24 cellular contexts compared by ENCODE assay signal in genomic region chr16:66574081-66574480, GRCh38. TPM values are rescaled to one million over a fixed set of nuclear protein-coding genes. Genes with fewer than 3 reads are reported as not detected.
"Had no signal": no experiment of that assay in that cellular context is flagged by ENCODE, and none has a peak within 500 bp of the region (broad histone marks: within the 10 kb centered on the region; RNA-seq: fewer than 3 reads in every experiment).

No MANE protein-coding gene starts in this region.

- H3K27ac Mint-ChIP-seq: activated naive CD4-positive, alpha-beta T cell treated with anti-CD3 and anti-CD28 coated beads for 36 hours; activated naive CD8-positive, alpha-beta T cell treated with anti-CD3 and anti-CD28 coated beads, Interleukin-2, amount 10 ng/mL, durations not matched to agents 7 days and 5 days; mesothelial cell of epicardium; naive thymus-derived CD8-positive, alpha-beta T cell; stimulated activated effector memory CD8-positive, alpha-beta T cell treated with anti-CD3 and anti-CD28 coated beads, Interleukin-12 subunit alpha, Interleukin-12 subunit beta, amount 100 ng/mL, for 72 hours; stimulated activated naive CD8-positive, alpha-beta T cell treated with anti-CD3 and anti-CD28 coated beads, Interleukin-15, amount 100 ng/mL, for 72 hours; WTC11 had no signal

- H3K36me3 Mint-ChIP-seq: mesothelial cell of epicardium; naive thymus-derived CD8-positive, alpha-beta T cell; WTC11 had no signal

- H3K36me3 ChIP-seq: left ventricle myocardium inferior, pancreas, tibial artery had no signal

- H3K4me1 ChIP-seq: pancreas had no signal

- ATAC-seq: esophagus mucosa; naive thymus-derived CD8-positive, alpha-beta T cell; pancreas; right cardiac atrium; stimulated activated effector memory CD8-positive, alpha-beta T cell treated with anti-CD3 and anti-CD28 coated beads, Interleukin-12 subunit alpha, Interleukin-12 subunit beta, amount 100 ng/mL, for 72 hours; stimulated activated naive CD8-positive, alpha-beta T cell treated with anti-CD3 and anti-CD28 coated beads, Interleukin-15, amount 100 ng/mL, for 72 hours; WTC11 had no signal

- H3K27me3 ChIP-seq: pancreas had no signal

- H3K9me3 Mint-ChIP-seq: activated naive CD4-positive, alpha-beta T cell treated with anti-CD3 and anti-CD28 coated beads for 36 hours; activated naive CD8-positive, alpha-beta T cell treated with anti-CD3 and anti-CD28 coated beads, Interleukin-2, amount 10 ng/mL, durations not matched to agents 7 days and 5 days; mesothelial cell of epicardium; naive thymus-derived CD8-positive, alpha-beta T cell; stimulated activated effector memory CD8-positive, alpha-beta T cell treated with anti-CD3 and anti-CD28 coated beads, Interleukin-12 subunit alpha, Interleukin-12 subunit beta, amount 100 ng/mL, for 72 hours; stimulated activated naive CD8-positive, alpha-beta T cell treated with anti-CD3 and anti-CD28 coated beads, Interleukin-15, amount 100 ng/mL, for 72 hours; WTC11 had no signal

- H3K4me3 Mint-ChIP-seq: activated naive CD4-positive, alpha-beta T cell treated with anti-CD3 and anti-CD28 coated beads for 36 hours; activated naive CD8-positive, alpha-beta T cell treated with anti-CD3 and anti-CD28 coated beads, Interleukin-2, amount 10 ng/mL, durations not matched to agents 7 days and 5 days; mesothelial cell of epicardium; stimulated activated effector memory CD8-positive, alpha-beta T cell treated with anti-CD3 and anti-CD28 coated beads, Interleukin-12 subunit alpha, Interleukin-12 subunit beta, amount 100 ng/mL, for 72 hours; stimulated activated naive CD8-positive, alpha-beta T cell treated with anti-CD3 and anti-CD28 coated beads, Interleukin-15, amount 100 ng/mL, for 72 hours; WTC11 had no signal

- H3K9me3 ChIP-seq: left ventricle myocardium inferior, pancreas, tibial artery had no signal

- DNase-seq: activated CD4-positive, alpha-beta T cell treated with anti-CD3 and anti-CD28 coated beads, Interleukin-2, amount 50 U/mL, for 48 hours; activated effector memory CD4-positive, alpha-beta T cell treated with Interleukin-2 at 50 U/mL for 16 hours; activated naive CD4-positive, alpha-beta T cell treated with anti-CD3 and anti-CD28 coated beads for 36 hours; activated naive CD8-positive, alpha-beta T cell treated with anti-CD3 and anti-CD28 coated beads, Interleukin-2, amount 10 ng/mL, durations not matched to agents 7 days and 5 days; activated T-cell treated with anti-CD3 and anti-CD28 coated beads, Interleukin-2, amount 50 U/mL, for 48 hours; effector CD4-positive, alpha-beta T cell; hippocampal formation; left ventricle myocardium inferior; naive thymus-derived CD8-positive, alpha-beta T cell; pancreas; right cardiac atrium; stimulated activated CD4-positive, alpha-beta T cell treated with anti-CD3 and anti-CD28 coated beads, Interleukin-1b, Interleukin-23, amount 100 ng/mL, for 48 hours; stimulated activated naive CD8-positive, alpha-beta T cell treated with anti-CD3 and anti-CD28 coated beads, Interleukin-15, amount 100 ng/mL, for 72 hours; tibial artery had no signal

- H3K27ac ChIP-seq: left ventricle myocardium inferior, pancreas, tibial artery had no signal

- H3K4me3 ChIP-seq: left ventricle myocardium inferior, pancreas, tibial artery had no signal

RNA-seq across cellular contexts. Expression of gene CMTM2, which starts 5.2 kb away (rescaled TPM):
- total RNA-seq: activated naive CD4-positive, alpha-beta T cell treated with anti-CD3 and anti-CD28 coated beads for 36 hours; cerebellum; esophagus mucosa; frontal cortex; left ventricle myocardium inferior; lung microvascular endothelial cell; pulmonary artery endothelial cell; skeletal muscle tissue; urinary bladder; WTC11 had no signal

RNA-seq across cellular contexts. Expression of gene CMTM1, which starts 7.8 kb away (rescaled TPM):
- total RNA-seq: skeletal muscle tissue had no signal
